Comparison of ENCODE assay signal across 23 cellular contexts in the genomic region with DNA sequence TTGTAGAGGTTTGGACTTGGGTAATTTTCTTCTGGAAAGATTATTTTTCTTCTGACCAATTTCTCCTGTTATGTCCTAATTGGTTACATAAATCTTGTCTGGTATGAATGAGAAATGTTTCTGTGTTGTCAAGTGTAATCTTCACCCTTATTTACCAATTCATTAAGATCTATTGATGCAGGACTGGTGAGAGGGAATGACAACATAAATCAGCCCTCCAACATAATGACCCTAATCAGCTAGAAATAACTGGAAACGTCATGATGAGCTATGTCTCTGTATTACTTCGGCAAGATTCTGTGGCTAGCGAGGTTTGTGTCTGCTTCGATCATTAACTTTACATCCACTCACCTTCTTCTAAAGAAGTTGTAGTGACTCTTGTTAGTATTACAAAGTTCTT. TPM values are rescaled to one million over a fixed set of nuclear protein-coding genes. Genes with fewer than 3 reads are reported as not detected.
DNase-seq lines count a peak whose midpoint lies in the region; ATAC-seq, FAIRE-seq and TF ChIP-seq lines count a peak whose summit lies in the region.
"Had no signal": no experiment of that assay in that cellular context is flagged by ENCODE, and none has a peak within 500 bp of the region (broad histone marks: within the 10 kb centered on the region; RNA-seq: fewer than 3 reads in every experiment).

No MANE protein-coding gene starts in this region.

- H3K27me3 ChIP-seq in keratinocyte (ENCODE audit: control insufficient read depth, extremely low read depth, insufficient read depth, low read length) (no peaks in the 10 kb centered on the region), thoracic aorta (replicated peaks; ENCODE audit: insufficient read depth) (no peaks in the 10 kb centered on the region)
- H3K27me3 ChIP-seq: MG63, tibial artery had no signal

- DNase-seq in NCI-H1092 treated with DMSO at 0.1 percent for 48 hours (lab: John Stamatoyannopoulos, UW): peak; percentile 15
- DNase-seq in NCI-H1092 (lab: John Stamatoyannopoulos, UW): no peak
- no peak for DNase-seq in keratinocyte (ENCODE audit: low read depth, low spot score)
- no peak for DNase-seq in thoracic aorta (ENCODE audit: low spot score)
- DNase-seq in activated CD4-positive, alpha-beta memory T cell treated with anti-CD3 and anti-CD28 coated beads for 36 hours: no peak
- DNase-seq: activated B cell treated with CpG ODN at 0.5 μM for 24 hours; activated CD8-positive, alpha-beta memory T cell treated with anti-CD3 and anti-CD28 coated beads for 24 hours; effector CD4-positive, alpha-beta T cell; kidney glomerular epithelial cell; MG63; PC-3; T-cell; tibial artery had no signal

- POLR2A ChIA-PET in activated CD4-positive, alpha-beta memory T cell treated with anti-CD3 and anti-CD28 coated beads for 36 hours (lab: Charles Lee): no interaction called here

- intact Hi-C loops in activated CD4-positive, alpha-beta memory T cell treated with anti-CD3 and anti-CD28 coated beads for 36 hours (cut with micrococcal nuclease): no loop called here

- peak overlapping the region; percentile 73 for H3K4me2 ChIP-seq in keratinocyte (ENCODE audit: control insufficient read depth, extremely low read depth, insufficient read depth, low read depth, low read length)
- H3K4me2 ChIP-seq: BLaER1 treated with 17β-estradiol and CSF1 and Interleukin-3, amounts not matched to agents 10 nM and 100 nM; smooth muscle cell had no signal

- H4K20me1 ChIP-seq in keratinocyte (ENCODE audit: control insufficient read depth, extremely low read depth, insufficient read depth, low read length): no peaks in the 10 kb centered on the region
- H4K20me1 ChIP-seq: BLaER1 treated with 17β-estradiol and CSF1 and Interleukin-3, amounts not matched to agents 10 nM and 100 nM had no signal

- no peak overlapping the region for H3K27ac Mint-ChIP-seq in activated CD4-positive, alpha-beta memory T cell treated with anti-CD3 and anti-CD28 coated beads for 36 hours
- H3K27ac Mint-ChIP-seq: activated B cell treated with CpG ODN at 0.5 μM for 24 hours; activated T-helper 1 cell treated with anti-CD3 and anti-CD28 coated beads, Interleukin-12 subunit alpha, Interleukin-12 subunit beta, Interleukin-2, Interleukin-4 antibody, amounts not matched to agents 30 ng/mL and 10 ng/mL and 1 ng/mL, durations not matched to agents 14 hours and 24 hours and 36 hours; T-cell had no signal

- no peaks in the 10 kb centered on the region for H3K9me1 ChIP-seq in keratinocyte (ENCODE audit: control insufficient read depth, extremely low read depth, insufficient read depth, low read length)

- H3K27me3 Mint-ChIP-seq in activated CD4-positive, alpha-beta memory T cell treated with anti-CD3 and anti-CD28 coated beads for 36 hours: peaks cover 3% of the 10 kb centered on the region
- H3K27me3 Mint-ChIP-seq: activated B cell treated with CpG ODN at 0.5 μM for 24 hours; central memory CD8-positive, alpha-beta T cell; T-cell had no signal

- no peak overlapping the region for H3K9ac ChIP-seq in keratinocyte (ENCODE audit: control insufficient read depth, extremely low read depth, insufficient read depth, low read length)
- H3K9ac ChIP-seq: BLaER1 treated with 17β-estradiol and CSF1 and Interleukin-3, amounts not matched to agents 10 nM and 100 nM had no signal

- H3K9me3 Mint-ChIP-seq in activated CD4-positive, alpha-beta memory T cell treated with anti-CD3 and anti-CD28 coated beads for 36 hours: no peaks in the 10 kb centered on the region
- H3K9me3 Mint-ChIP-seq: activated B cell treated with CpG ODN at 0.5 μM for 24 hours; activated T-helper 1 cell treated with anti-CD3 and anti-CD28 coated beads, Interleukin-12 subunit alpha, Interleukin-12 subunit beta, Interleukin-2, Interleukin-4 antibody, amounts not matched to agents 30 ng/mL and 10 ng/mL and 1 ng/mL, durations not matched to agents 14 hours and 24 hours and 36 hours; central memory CD8-positive, alpha-beta T cell; T-cell had no signal

- H3K4me1 Mint-ChIP-seq in activated CD4-positive, alpha-beta memory T cell treated with anti-CD3 and anti-CD28 coated beads for 36 hours (ENCODE audit: low read depth): no peaks in the 10 kb centered on the region
- H3K4me1 Mint-ChIP-seq: activated B cell treated with CpG ODN at 0.5 μM for 24 hours; central memory CD8-positive, alpha-beta T cell; T-cell had no signal

- no peaks in the 10 kb centered on the region for H3K36me3 Mint-ChIP-seq in activated CD4-positive, alpha-beta memory T cell treated with anti-CD3 and anti-CD28 coated beads for 36 hours
- H3K36me3 Mint-ChIP-seq: T-cell had no signal

- no peak for ATAC-seq in thoracic aorta (ENCODE audit: insufficient number of reproducible peaks, low FRiP score, low read depth)
- no peak for ATAC-seq in GM19452 (IDR thresholded peaks at IDR 0.05; ENCODE audit: unreplicated experiment)
- ATAC-seq in HG03045 (IDR thresholded peaks at IDR 0.05; ENCODE audit: unreplicated experiment): no peak
- ATAC-seq: HepG2, PC-3, T-cell had no signal

- dilution Hi-C loops in keratinocyte (cut with MboI; ENCODE audit: extremely low pct_ligation_motif_present, low sequenced_read_pairs): no loop called here

- CTCF ChIA-PET in activated CD4-positive, alpha-beta memory T cell treated with anti-CD3 and anti-CD28 coated beads for 36 hours (lab: Charles Lee): no interaction called here

- no peaks in the 10 kb centered on the region for H3K9me3 ChIP-seq in keratinocyte (ENCODE audit: control insufficient read depth, low read depth, low read length)
- no peaks in the 10 kb centered on the region for H3K9me3 ChIP-seq in thoracic aorta
- H3K9me3 ChIP-seq: BLaER1 treated with 17β-estradiol and CSF1 and Interleukin-3, amounts not matched to agents 10 nM and 100 nM; MG63; tibial artery had no signal

- peaks cover 33% of the 10 kb centered on the region for H3K4me1 ChIP-seq in keratinocyte (ENCODE audit: control insufficient read depth, extremely low read depth, insufficient read depth, low read length)
- H3K4me1 ChIP-seq in thoracic aorta (ENCODE audit: control insufficient read depth in 1 of 2, low read depth in 2 of 2): peaks cover 0 to 30% of the 10 kb centered on the region in 2 donors

- no peaks in the 10 kb centered on the region for H3K79me2 ChIP-seq in keratinocyte (ENCODE audit: control insufficient read depth, insufficient read depth, low read length)

- no peak overlapping the region for H3K4me3 Mint-ChIP-seq in activated CD4-positive, alpha-beta memory T cell treated with anti-CD3 and anti-CD28 coated beads for 36 hours
- H3K4me3 Mint-ChIP-seq: activated B cell treated with CpG ODN at 0.5 μM for 24 hours; activated T-helper 1 cell treated with anti-CD3 and anti-CD28 coated beads, Interleukin-12 subunit alpha, Interleukin-12 subunit beta, Interleukin-2, Interleukin-4 antibody, amounts not matched to agents 30 ng/mL and 10 ng/mL and 1 ng/mL, durations not matched to agents 14 hours and 24 hours and 36 hours; central memory CD8-positive, alpha-beta T cell; T-cell had no signal

- H3K36me3 ChIP-seq in keratinocyte (ENCODE audit: control insufficient read depth in 2 of 2, extremely low read depth in 1 of 2, insufficient read depth in 2 of 2, low read length in 2 of 2): no peaks in the 10 kb centered on the region
- no peaks in the 10 kb centered on the region for H3K36me3 ChIP-seq in thoracic aorta
- H3K36me3 ChIP-seq: BLaER1 treated with 17β-estradiol and CSF1 and Interleukin-3, amounts not matched to agents 10 nM and 100 nM; MG63; tibial artery had no signal

- H3K4me3 ChIP-seq in keratinocyte (ENCODE audit: control insufficient read depth in 2 of 3, extremely low read depth in 1 of 3, insufficient read depth in 2 of 3, low read depth in 1 of 3, low read length in 3 of 3) (peak overlapping the region in 2 of 3 experiments; percentile 28), thoracic aorta (peak overlapping the region; percentile 69)
- H3K4me3 ChIP-seq: BLaER1 treated with 17β-estradiol and CSF1 and Interleukin-3, amounts not matched to agents 10 nM and 100 nM; MG63; smooth muscle cell; tibial artery had no signal

- H3K27ac ChIP-seq in keratinocyte (ENCODE audit: control insufficient read depth, insufficient read depth, low read length): no peak overlapping the region
- peak overlapping the region in 1 of 2 donors; percentile 46 for H3K27ac ChIP-seq in thoracic aorta
- H3K27ac ChIP-seq: 22Rv1; BLaER1 treated with 17β-estradiol and CSF1 and Interleukin-3, amounts not matched to agents 10 nM and 100 nM; tibial artery had no signal

- FAIRE-seq in keratinocyte (lab: Jason Lieb, UNC): no peak
- FAIRE-seq: HepG2 had no signal

- H2AFZ ChIP-seq in keratinocyte (ENCODE audit: control insufficient read depth, low read length): peak overlapping the region; percentile 67

- TF ChIP-seq CTCF in keratinocyte (optimal IDR thresholded peaks at IDR 0.05 in 1 of 3, IDR thresholded peaks at IDR 0.05 in 1 of 3, conservative IDR thresholded peaks at IDR 0.05 in 1 of 3; ENCODE audit: extremely low read depth in 1 of 3, insufficient read depth in 2 of 3, low read length in 3 of 3) (no peak), thoracic aorta (IDR thresholded peaks at IDR 0.05) (no peak)

TF ChIP-seq in PFSK-1, 5 proteins besides CTCF, POLR2A, EP300 and RAD21:
- 0 out of 2 replicates have a peak, but pooled peaks have one; percentile 27 for TF ChIP-seq SIN3A (IDR thresholded peaks at IDR 0.05; ENCODE audit: borderline replicate concordance, insufficient read depth, low read length)
- no peak for TF ChIP-seq POLR2AphosphoS5 (IDR thresholded peaks at IDR 0.05; ENCODE audit: low read depth, low read length)
- TF ChIP-seq FOXP2 (optimal IDR thresholded peaks at IDR 0.05; ENCODE audit: borderline replicate concordance, extremely low read depth, extremely low read length, insufficient read depth): peak; percentile 26

RNA-seq across cellular contexts. Expression of a gene that starts 3.5 kb away (rescaled TPM):
- 24.1 TPM for polyA plus RNA-seq in PFSK-1 (2012; ENCODE audit: insufficient read length, low read depth)
- polyA plus RNA-seq in keratinocyte: 0.85 to 1.4 TPM (median 0.98 TPM) in 3 replicates
- polyA plus RNA-seq in keratinocyte (2011; ENCODE audit: low read depth): 1.2 TPM
- polyA plus RNA-seq in keratinocyte (2011; cell fraction: cytosol; rRNA removed): 0.60 TPM in 2 replicates
- 1.2 and 1.3 TPM in 2 replicates for polyA plus RNA-seq in keratinocyte (2011; cell fraction: nucleus; rRNA removed)
- 0.34 and 2.0 TPM in 2 replicates for polyA plus RNA-seq in keratinocyte (2012; ENCODE audit: low replicate concordance)
- polyA minus RNA-seq in keratinocyte: 2.4 to 5.7 TPM (median 3.2 TPM) in 3 replicates
- not detected for polyA minus RNA-seq in keratinocyte (2011; cell fraction: cytosol; rRNA and poly(A)+ RNA removed)
- 3.6 and 4.7 TPM in 2 replicates for polyA minus RNA-seq in keratinocyte (2011; cell fraction: nucleus; rRNA and poly(A)+ RNA removed)
- total RNA-seq in thoracic aorta: 10 to 100 TPM; 16.7 to 17.6 TPM
- total RNA-seq in activated CD4-positive, alpha-beta memory T cell treated with anti-CD3 and anti-CD28 coated beads for 36 hours: not detected
- total RNA-seq: activated B cell treated with CpG ODN at 0.5 μM for 24 hours; activated T-helper 1 cell treated with anti-CD3 and anti-CD28 coated beads, Interleukin-12 subunit alpha, Interleukin-12 subunit beta, Interleukin-2, Interleukin-4 antibody, amounts not matched to agents 30 ng/mL and 10 ng/mL and 1 ng/mL, durations not matched to agents 14 hours and 24 hours and 36 hours; HepG2; NCI-H460; PC-3 had no signal

Comparison
In these comparisons a context has a peak if more than half of its experiments do, and no peak if none do; other contexts are left out.
1. RNA of a gene that starts 3.5 kb away (total RNA-seq): 16.7 to 17.6 TPM in thoracic aorta; not detected in activated CD4-positive, alpha-beta memory T cell treated with anti-CD3 and anti-CD28 coated beads for 36 hours; every median in the first group is over 10 times any median in the second.